ENCODE assay signal across 8 cellular contexts in genomic region chr14:51862171-51862838, GRCh38. TPM values are rescaled to one million over a fixed set of nuclear protein-coding genes. Genes with fewer than 3 reads are reported as not detected.
A peak's percentile ranks its signal among the peaks of the same experiment; 100 is the strongest.
DNase-seq lines count a peak whose midpoint lies in the region; ATAC-seq, FAIRE-seq and TF ChIP-seq lines count a peak whose summit lies in the region.

No MANE protein-coding gene starts in this region.

- no peak for TF ChIP-seq EP300 in A549 (IDR thresholded peaks at IDR 0.05)

- TF ChIP-seq CTCF in A549 (IDR thresholded peaks at IDR 0.05), result no peak
- TF ChIP-seq CTCF in WI38 (IDR thresholded peaks at IDR 0.05; ENCODE audit: low read depth, low read length), result no peak

- TF ChIP-seq RAD21 in A549 (conservative IDR thresholded peaks at IDR 0.05 in 1 of 2, IDR thresholded peaks at IDR 0.05 in 1 of 2), result no peak

- H3K9me3 ChIP-seq in A549, result no peaks in the 10 kb centered on the region

- no peak for DNase-seq in A549 (ENCODE audit: low read depth in 1 of 2, low spot score in 1 of 2)
- DNase-seq in GM18507 (ENCODE audit: extremely low spot score, insufficient read length, low read depth), result no peak
- DNase-seq in NCI-H1694 (lab: John Stamatoyannopoulos, UW), result no peak
- DNase-seq in kidney glomerular epithelial cell (lab: John Stamatoyannopoulos, UW), result no peak
- no peak for DNase-seq in substantia nigra (lab: John Stamatoyannopoulos, UW)

- no peak overlapping the region for H3K4me2 ChIP-seq in A549

- FAIRE-seq in A549 (lab: Jason Lieb, UNC), result peak; percentile 32
- peak; percentile 83 for FAIRE-seq in GM18507 (lab: Jason Lieb, UNC)
- FAIRE-seq in islet of Langerhans (lab: Jason Lieb, UNC), result peak; percentile 75

- CTCF ChIA-PET in A549 (lab: Yijun Ruan, JAX), result interaction anchor here (0.9 to 4.0 kb wide), 2 partner anchors 10 to 117 kb away, joined by 3 to 21 read pairs; no protein-coding TSS in a partner anchor

- 0 out of 3 replicates have a peak, but pooled peaks cover 4% of the 10 kb centered on the region for H3K4me1 ChIP-seq in A549

- ATAC-seq in A549 (no peak), GM21528 (IDR thresholded peaks at IDR 0.05; ENCODE audit: low FRiP score, unreplicated experiment) (no peak)

- H3K4me3 ChIP-seq in A549, result no peak overlapping the region
- H3K4me3 ChIP-seq in WI38 (ENCODE audit: low read depth, low read length), result peak overlapping the region; percentile 73

- WGBS in A549 (ENCODE audit: missing lambda C conversion rate), result 81% methylated on average over 5 of the region's 5 CpGs

- no peak for TF ChIP-seq POLR2A in A549 (IDR thresholded peaks at IDR 0.05; ENCODE audit: low read length)

- POLR2A ChIA-PET in A549 (lab: Yijun Ruan, JAX), result no interaction called here

- no peak overlapping the region for H3K27ac ChIP-seq in A549
- no peak overlapping the region for H3K27ac ChIP-seq in substantia nigra (ENCODE audit: low read depth, low read length, poor library complexity, severe bottlenecking)

TF ChIP-seq in A549, 52 proteins besides CTCF, POLR2A, EP300 and RAD21:
- TF ChIP-seq HEYL (CRISPR knock-in tag; IDR thresholded peaks at IDR 0.05) (no peak), MAFK (IDR thresholded peaks at IDR 0.05; ENCODE audit: partially characterized antibody) (no peak), PHF8 (IDR thresholded peaks at IDR 0.05; ENCODE audit: borderline replicate concordance, low read depth) (no peak), RARB (CRISPR knock-in tag; IDR thresholded peaks at IDR 0.05) (no peak), JUN (IDR thresholded peaks at IDR 0.05) (no peak), KDM5A (IDR thresholded peaks at IDR 0.05) (no peak), ZSCAN20 (CRISPR knock-in tag; IDR thresholded peaks at IDR 0.05) (no peak), ZNF302 (CRISPR knock-in tag; IDR thresholded peaks at IDR 0.05) (no peak), MAZ (IDR thresholded peaks at IDR 0.05; ENCODE audit: borderline replicate concordance, low read depth, low read length) (no peak), SMC3 (IDR thresholded peaks at IDR 0.05) (no peak), NFE2L2 (conservative IDR thresholded peaks at IDR 0.05; ENCODE audit: low read length) (no peak), HES2 (IDR thresholded peaks at IDR 0.05) (no peak), CHD2 (IDR thresholded peaks at IDR 0.05; ENCODE audit: low read length, partially characterized antibody) (no peak), RNF2 (IDR thresholded peaks at IDR 0.05; ENCODE audit: borderline replicate concordance, low read depth) (no peak), EHF (CRISPR knock-in tag; IDR thresholded peaks at IDR 0.05) (no peak)
- TF ChIP-seq, protein P1, sequence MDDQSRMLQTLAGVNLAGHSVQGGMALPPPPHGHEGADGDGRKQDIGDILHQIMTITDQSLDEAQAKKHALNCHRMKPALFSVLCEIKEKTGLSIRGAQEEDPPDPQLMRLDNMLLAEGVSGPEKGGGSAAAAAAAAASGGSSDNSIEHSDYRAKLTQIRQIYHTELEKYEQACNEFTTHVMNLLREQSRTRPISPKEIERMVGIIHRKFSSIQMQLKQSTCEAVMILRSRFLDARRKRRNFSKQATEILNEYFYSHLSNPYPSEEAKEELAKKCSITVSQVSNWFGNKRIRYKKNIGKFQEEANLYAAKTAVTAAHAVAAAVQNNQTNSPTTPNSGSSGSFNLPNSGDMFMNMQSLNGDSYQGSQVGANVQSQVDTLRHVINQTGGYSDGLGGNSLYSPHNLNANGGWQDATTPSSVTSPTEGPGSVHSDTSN (IDR thresholded peaks at IDR 0.05), result no peak

RNA-seq across cellular contexts. Expression of gene GNG2, which starts 1.9 kb away (rescaled TPM):
- polyA plus RNA-seq in A549 (2011; rRNA removed) (2.2 and 3.0 TPM in 2 replicates), A549 (2017; fragmentation: RNase III; extraction: RNeasy Plus Mini Kit Qiagen cat#74134 plus additional on column Dnase treatment) (1.8 to 2.4 TPM (median 2.1 TPM) in 3 replicates)
- polyA plus RNA-seq in A549 (2012; cell fraction: cytosol; rRNA removed), result 0.69 and 0.78 TPM in 2 replicates
- polyA plus RNA-seq in A549 (2012; cell fraction: nucleus; rRNA removed), result 0.24 and 0.44 TPM in 2 replicates
- 1.2 and 2.1 TPM in 2 replicates for polyA minus RNA-seq in A549 (2011; rRNA and poly(A)+ RNA removed)
